9 cellular contexts compared by ENCODE assay signal in the genomic region with DNA sequence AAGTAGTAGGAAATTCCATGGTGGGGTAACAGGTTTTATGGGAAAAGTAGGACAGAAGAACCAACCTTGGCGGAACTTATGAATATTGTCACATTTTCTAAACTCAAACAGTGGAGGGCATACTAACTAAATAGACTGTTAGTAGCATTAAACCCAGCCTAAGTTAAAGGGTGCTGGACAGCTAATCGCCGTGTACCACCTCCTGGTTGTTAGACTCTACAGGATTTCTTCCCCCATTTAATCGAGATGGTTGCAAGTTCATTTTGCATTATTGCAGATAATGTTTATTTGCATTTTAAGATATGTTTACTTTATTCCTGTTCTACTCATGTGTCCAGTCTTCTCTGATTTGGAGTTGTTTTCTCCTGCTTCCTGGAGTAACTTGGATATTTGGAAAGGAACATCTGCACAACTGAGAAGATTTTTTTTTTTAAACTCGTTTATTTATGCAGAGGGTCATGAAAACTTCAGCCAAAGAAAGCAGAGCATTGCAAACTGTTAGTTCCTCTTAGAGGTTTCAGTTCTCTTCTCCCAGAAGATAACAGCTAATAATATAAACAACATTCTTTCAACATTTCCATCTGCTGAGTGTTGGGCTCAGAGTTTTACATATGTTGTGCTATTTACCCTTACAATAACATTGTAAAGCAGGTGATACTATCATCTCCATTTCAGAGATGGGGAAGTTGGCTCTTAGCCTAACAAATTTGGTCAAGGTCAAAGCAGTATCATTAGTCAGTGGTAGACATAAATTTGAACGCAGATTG. TPM values are rescaled to one million over a fixed set of nuclear protein-coding genes. Genes with fewer than 3 reads are reported as not detected.
DNase-seq lines count a peak whose midpoint lies in the region; ATAC-seq and TF ChIP-seq lines count a peak whose summit lies in the region.
"Had no signal": no experiment of that assay in that cellular context is flagged by ENCODE, and none has a peak within 500 bp of the region (broad histone marks: within the 10 kb centered on the region; RNA-seq: fewer than 3 reads in every experiment).

No MANE protein-coding gene starts in this region.

- no TSS peak for BruUV-seq in Caco-2 (replicated peaks; lab: Mats Ljungman, UMichigan)

- no peaks in the 10 kb centered on the region for H3K4me1 Mint-ChIP-seq in Caco-2 (ENCODE audit: low read depth, unreplicated experiment)

- H3K36me3 ChIP-seq in Caco-2 (ENCODE audit: control insufficient read depth, insufficient read depth, low read length): no peaks in the 10 kb centered on the region
- H3K36me3 ChIP-seq: SJSA1 had no signal

- peak; percentile 60 for DNase-seq in GM10248 (ENCODE audit: extremely low spot score)
- peak; percentile 65 for DNase-seq in germinal center (ENCODE audit: low spot score)
- DNase-seq in Caco-2: no peak
- DNase-seq in HuH-7 (ENCODE audit: low spot score): no peak
- no peak for DNase-seq in mesenteric fat pad (ENCODE audit: low spot score)
- no peak for DNase-seq in 8988T

- no peaks in the 10 kb centered on the region for H3K9me3 ChIP-seq in Caco-2
- H3K9me3 ChIP-seq: SJSA1 had no signal

- no peaks in the 10 kb centered on the region for H3K36me3 Mint-ChIP-seq in Caco-2 (ENCODE audit: insufficient read depth, unreplicated experiment)

- no peaks in the 10 kb centered on the region for H3K4me1 ChIP-seq in Caco-2
- H3K4me1 ChIP-seq: SJSA1 had no signal

- CTCF ChIA-PET in GM10248 (lab: Yijun Ruan, JAX): interaction anchor here (1.1 to 1.5 kb wide), 2 partner anchors 9 to 15 kb away, joined by 3 read pairs; no protein-coding TSS in a partner anchor
- CTCF ChIA-PET in Caco-2 (lab: Charles Lee): interaction anchor here (0.7 kb wide), 1 partner anchor 986 kb away, joined by 5 read pairs; no protein-coding TSS in a partner anchor

- POLR2A ChIA-PET in GM10248 (lab: Yijun Ruan, JAX) (no interaction called here), Caco-2 (lab: Charles Lee) (no interaction called here)

- H3K27me3 ChIP-seq in Caco-2 (replicated peaks; ENCODE audit: control insufficient read depth, insufficient read depth, low read length): no peaks in the 10 kb centered on the region
- H3K27me3 ChIP-seq: SJSA1 had no signal

- H3K27me3 Mint-ChIP-seq in Caco-2 (ENCODE audit: insufficient read depth, unreplicated experiment): no peaks in the 10 kb centered on the region

- H3K4me3 ChIP-seq in Caco-2 (ENCODE audit: low read depth, low read length): no peak overlapping the region
- H3K4me3 ChIP-seq: SJSA1 had no signal

- H3K4me3 Mint-ChIP-seq in Caco-2 (ENCODE audit: unreplicated experiment): no peak overlapping the region

- intact Hi-C loops in Caco-2 (cut with micrococcal nuclease; ENCODE audit: unreplicated experiment): no loop called here

- ATAC-seq in GM21515 (IDR thresholded peaks at IDR 0.05; ENCODE audit: unreplicated experiment) (peak; percentile 87), HG03520 (IDR thresholded peaks at IDR 0.05; ENCODE audit: unreplicated experiment) (peak; percentile 77)

- no peak overlapping the region for H3K27ac Mint-ChIP-seq in Caco-2 (ENCODE audit: unreplicated experiment)

- no peaks in the 10 kb centered on the region for H3K9me3 Mint-ChIP-seq in Caco-2 (ENCODE audit: unreplicated experiment)

- TF ChIP-seq CTCF in GM10248 (IDR thresholded peaks at IDR 0.05; ENCODE audit: control extremely low read depth, extremely low read depth, low read depth, missing control alignments) (no peak), Caco-2 (IDR thresholded peaks at IDR 0.05; ENCODE audit: insufficient read depth in 1 of 2, low read depth in 1 of 2, low read length in 1 of 2, severe bottlenecking in 1 of 2, unreplicated experiment in 1 of 2) (no peak)

RNA-seq across cellular contexts. Expression of gene TBC1D9, which starts 51.5 kb away (rescaled TPM):
- 12.5 and 13.6 TPM in 2 replicates for total RNA-seq in Caco-2 (2022)
- 55.5 TPM for total RNA-seq in mesenteric fat pad

Comparison
In these comparisons a context has a peak if more than half of its experiments do, and no peak if none do; other contexts are left out.
1. DNase-seq: peak in GM10248 (single experiment) and germinal center (single experiment); none in Caco-2 (0 of 2), HuH-7 (single experiment), mesenteric fat pad (single experiment) and 8988T (single experiment).